In the genomic region with DNA sequence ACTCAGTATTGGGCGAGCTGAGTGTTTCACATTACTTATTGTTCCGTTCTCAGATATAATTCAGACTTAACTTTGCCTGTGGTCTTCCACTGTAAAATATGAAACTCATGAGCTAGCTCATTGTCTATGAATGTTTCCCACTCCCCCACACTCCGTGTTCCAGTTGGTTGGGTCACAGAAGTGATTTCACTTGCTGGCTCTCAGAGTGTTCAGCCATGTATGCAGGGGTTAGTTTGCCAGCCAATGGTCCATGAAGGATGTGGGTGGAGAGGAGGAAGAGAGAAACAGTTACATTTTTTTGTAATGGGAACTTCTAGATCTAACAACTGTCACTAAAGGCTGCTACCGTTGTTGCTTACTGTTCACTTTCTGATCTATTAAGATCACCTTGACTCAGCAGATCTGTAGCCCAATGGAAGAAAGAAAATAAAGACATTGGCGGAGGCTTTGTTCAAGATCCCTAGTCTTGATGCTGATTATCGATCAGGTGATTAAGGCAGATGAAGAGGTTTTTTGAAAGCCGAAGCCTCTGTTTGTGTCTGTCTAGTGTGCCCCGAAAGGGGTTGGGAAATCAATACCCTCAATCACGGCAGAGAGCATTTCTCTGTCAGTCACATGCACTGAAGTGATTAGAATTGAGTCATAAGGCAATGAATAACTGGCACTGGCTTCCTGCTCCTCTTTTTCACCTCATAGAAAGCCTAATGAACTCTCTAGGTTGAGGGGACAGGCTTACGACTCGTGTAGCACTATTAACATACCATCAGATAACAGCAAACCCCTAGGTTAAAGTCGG, we compare ENCODE assay signal across 9 cellular contexts.
DNase-seq lines count a peak whose midpoint lies in the region; ATAC-seq and TF ChIP-seq lines count a peak whose summit lies in the region.
"Had no signal": no experiment of that assay in that cellular context is flagged by ENCODE, and none has a peak within 500 bp of the region (broad histone marks: within the 10 kb centered on the region; RNA-seq: fewer than 3 reads in every experiment).

No MANE protein-coding gene starts in this region.

- H3K4me1 ChIP-seq in right atrium auricular region, result no peaks in the 10 kb centered on the region

- no peaks in the 10 kb centered on the region for H3K27me3 Mint-ChIP-seq in Calu3 (ENCODE audit: unreplicated experiment)
- H3K27me3 Mint-ChIP-seq in activated T-helper 2 cell treated with anti-CD3 and anti-CD28 coated beads, Interferon-gamma antibody, Interleukin-2, Interleukin-4, amounts not matched to agents 10 μg/mL and 5 μg/mL and 100 μg/mL, durations not matched to agents 14 hours and 24 hours and 36 hours (ENCODE audit: low read depth), result no peaks in the 10 kb centered on the region
- H3K27me3 Mint-ChIP-seq: CD4-positive, alpha-beta T cell had no signal

- intact Hi-C loops in Calu3 (cut with micrococcal nuclease; ENCODE audit: unreplicated experiment), result no loop called here
- intact Hi-C loops in activated T-helper 2 cell treated with anti-CD3 and anti-CD28 coated beads, Interferon-gamma antibody, Interleukin-2, Interleukin-4, amounts not matched to agents 10 μg/mL and 5 μg/mL and 100 μg/mL, durations not matched to agents 14 hours and 24 hours and 36 hours (cut with micrococcal nuclease), result no loop called here

- peaks cover 9% of the 10 kb centered on the region for H3K4me1 Mint-ChIP-seq in Calu3 (ENCODE audit: low read depth, unreplicated experiment)
- H3K4me1 Mint-ChIP-seq in activated T-helper 2 cell treated with anti-CD3 and anti-CD28 coated beads, Interferon-gamma antibody, Interleukin-2, Interleukin-4, amounts not matched to agents 10 μg/mL and 5 μg/mL and 100 μg/mL, durations not matched to agents 14 hours and 24 hours and 36 hours (ENCODE audit: low read depth), result no peaks in the 10 kb centered on the region

- TF ChIP-seq CTCF in Calu3 (IDR thresholded peaks at IDR 0.05; ENCODE audit: unreplicated experiment), result no peak
- no peak for TF ChIP-seq CTCF in right atrium auricular region (IDR thresholded peaks at IDR 0.05)
- TF ChIP-seq CTCF in foreskin fibroblast (IDR thresholded peaks at IDR 0.05; ENCODE audit: low read depth, low read length), result no peak

- peak overlapping the region; percentile 66 for H3K4me3 Mint-ChIP-seq in Calu3 (ENCODE audit: low read depth, unreplicated experiment)
- H3K4me3 Mint-ChIP-seq in activated T-helper 2 cell treated with anti-CD3 and anti-CD28 coated beads, Interferon-gamma antibody, Interleukin-2, Interleukin-4, amounts not matched to agents 10 μg/mL and 5 μg/mL and 100 μg/mL, durations not matched to agents 14 hours and 24 hours and 36 hours (ENCODE audit: low read depth), result no peak overlapping the region
- H3K4me3 Mint-ChIP-seq: CD4-positive, alpha-beta T cell had no signal

- CTCF ChIA-PET in Calu3 (lab: Charles Lee), result interaction anchor here (1.0 kb wide), 1 partner anchor 414 kb away, joined by 3 read pairs; no protein-coding TSS in a partner anchor

- peak overlapping the region; percentile 85 for H3K27ac Mint-ChIP-seq in Calu3 (ENCODE audit: unreplicated experiment)
- no peak overlapping the region for H3K27ac Mint-ChIP-seq in activated T-helper 2 cell treated with anti-CD3 and anti-CD28 coated beads, Interferon-gamma antibody, Interleukin-2, Interleukin-4, amounts not matched to agents 10 μg/mL and 5 μg/mL and 100 μg/mL, durations not matched to agents 14 hours and 24 hours and 36 hours
- H3K27ac Mint-ChIP-seq: CD4-positive, alpha-beta T cell had no signal

- ATAC-seq in GM21447 (IDR thresholded peaks at IDR 0.05; ENCODE audit: unreplicated experiment) (peak; percentile 98), HG03520 (IDR thresholded peaks at IDR 0.05; ENCODE audit: unreplicated experiment) (peak; percentile 93)

- peak overlapping the region in 1 of 2 donors; percentile 59 for H3K27ac ChIP-seq in right atrium auricular region

- H3K4me3 ChIP-seq in right atrium auricular region, result no peak overlapping the region
- H3K4me3 ChIP-seq in foreskin fibroblast (ENCODE audit: low read depth in 1 of 2, low read length in 2 of 2), result no peak overlapping the region

- no peaks in the 10 kb centered on the region for H3K27me3 ChIP-seq in right atrium auricular region

- BruUV-seq in Calu3 (replicated peaks; lab: Mats Ljungman, UMichigan), result no TSS peak

- H3K9me3 ChIP-seq in right atrium auricular region, result no peaks in the 10 kb centered on the region

- H3K36me3 Mint-ChIP-seq in Calu3 (ENCODE audit: insufficient read depth, unreplicated experiment), result no peaks in the 10 kb centered on the region
- H3K36me3 Mint-ChIP-seq in activated T-helper 2 cell treated with anti-CD3 and anti-CD28 coated beads, Interferon-gamma antibody, Interleukin-2, Interleukin-4, amounts not matched to agents 10 μg/mL and 5 μg/mL and 100 μg/mL, durations not matched to agents 14 hours and 24 hours and 36 hours (ENCODE audit: low read depth), result no peaks in the 10 kb centered on the region

- DNase-seq in Calu3, result peak; percentile 42
- DNase-seq in right atrium auricular region (ENCODE audit: low spot score), result peak; percentile 64
- no peak for DNase-seq in activated T-helper 2 cell treated with anti-CD3 and anti-CD28 coated beads, Interferon-gamma antibody, Interleukin-2, Interleukin-4, amounts not matched to agents 10 μg/mL and 5 μg/mL and 100 μg/mL, durations not matched to agents 14 hours and 24 hours and 36 hours (ENCODE audit: low spot score)
- DNase-seq in SW480 (ENCODE audit: low spot score), result no peak
- DNase-seq in cortex of kidney (lab: John Stamatoyannopoulos, UW), result no peak
- no peak for DNase-seq in foreskin fibroblast
- DNase-seq: CD4-positive, alpha-beta T cell had no signal

- no peaks in the 10 kb centered on the region for H3K36me3 ChIP-seq in right atrium auricular region

- no peaks in the 10 kb centered on the region for H3K9me3 Mint-ChIP-seq in Calu3 (ENCODE audit: low read depth, unreplicated experiment)
- no peaks in the 10 kb centered on the region for H3K9me3 Mint-ChIP-seq in activated T-helper 2 cell treated with anti-CD3 and anti-CD28 coated beads, Interferon-gamma antibody, Interleukin-2, Interleukin-4, amounts not matched to agents 10 μg/mL and 5 μg/mL and 100 μg/mL, durations not matched to agents 14 hours and 24 hours and 36 hours

Comparison
In these comparisons a context has a peak if more than half of its experiments do, and no peak if none do; other contexts are left out.
1. DNase-seq: peak in Calu3 (single experiment) and right atrium auricular region (single experiment); none in activated T-helper 2 cell treated with anti-CD3 and anti-CD28 coated beads, Interferon-gamma antibody, Interleukin-2, Interleukin-4, amounts not matched to agents 10 μg/mL and 5 μg/mL and 100 μg/mL, durations not matched to agents 14 hours and 24 hours and 36 hours (single experiment), SW480 (single experiment), cortex of kidney (single experiment) and foreskin fibroblast (0 of 2).